In the genomic region with DNA sequence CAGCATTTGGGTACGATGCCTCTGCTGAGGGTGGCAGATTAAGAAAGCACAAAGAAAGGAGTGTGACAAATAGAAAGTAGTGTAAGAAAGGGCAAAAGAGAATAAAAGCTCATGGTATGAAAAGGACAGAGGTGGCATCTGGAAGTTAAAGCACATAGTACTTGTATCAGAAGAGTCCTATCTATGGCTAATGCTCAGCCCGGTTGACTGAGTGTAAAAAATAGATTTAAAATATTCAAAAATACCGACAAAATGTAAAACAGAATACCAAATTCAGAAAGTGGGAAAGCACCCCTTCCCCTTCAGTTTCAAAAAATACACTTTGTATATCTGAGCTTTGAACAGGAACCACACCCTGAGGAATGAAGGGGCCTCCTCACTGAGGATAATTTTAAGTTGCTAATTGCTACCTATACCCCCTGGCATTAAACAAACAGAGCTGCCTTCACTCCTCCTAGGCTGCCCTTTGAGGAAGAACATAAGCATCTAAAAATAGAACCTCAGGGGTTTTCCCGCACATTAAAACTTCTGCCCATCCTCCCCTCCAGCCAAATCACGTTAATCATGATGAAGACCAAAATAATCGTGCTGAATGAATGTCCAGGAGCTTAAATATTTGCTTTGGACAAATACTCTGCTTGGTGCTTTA, we compare ENCODE assay signal across 21 cellular contexts. TPM values are rescaled to one million over a fixed set of nuclear protein-coding genes. Genes with fewer than 3 reads are reported as not detected.
DNase-seq lines count a peak whose midpoint lies in the region; ATAC-seq and TF ChIP-seq lines count a peak whose summit lies in the region.
"Had no signal": no experiment of that assay in that cellular context is flagged by ENCODE, and none has a peak within 500 bp of the region (broad histone marks: within the 10 kb centered on the region; RNA-seq: fewer than 3 reads in every experiment).

No MANE protein-coding gene starts in this region.

- POLR2A ChIA-PET in HEK293 (lab: Yijun Ruan, JAX): no interaction called here

- H3K9ac ChIP-seq in SU-DHL-6 (ENCODE audit: low read length): peak overlapping the region; percentile 60
- H3K9ac ChIP-seq in mesenchymal stem cell (ENCODE audit: low read length): peak overlapping the region; percentile 47

- H3K79me2 ChIP-seq in SU-DHL-6 (ENCODE audit: insufficient read depth, low read length): no peaks in the 10 kb centered on the region

- H3K14ac ChIP-seq in mesenchymal stem cell (ENCODE audit: low read length in 2 of 2): no peak overlapping the region

- no peak for TF ChIP-seq POLR2A in testis (IDR thresholded peaks at IDR 0.05)

- H3K4me3 ChIP-seq in HEK293 (ENCODE audit: low read depth, low read length) (no peak overlapping the region), SU-DHL-6 (ENCODE audit: insufficient read depth, low read length, poor library complexity, severe bottlenecking) (peak overlapping the region; percentile 23), mesenchymal stem cell (ENCODE audit: insufficient read depth in 1 of 2, low read depth in 1 of 2, low read length in 2 of 2) (no peak overlapping the region), testis (no peak overlapping the region)
- H3K4me3 ChIP-seq: breast epithelium, GM23338, skin epidermis, stomach had no signal

- no peaks in the 10 kb centered on the region for H3K79me1 ChIP-seq in mesenchymal stem cell (replicated peaks; ENCODE audit: low read length, poor library complexity, severe bottlenecking)

- H3K4me1 ChIP-seq in HEK293 (ENCODE audit: control insufficient read depth, insufficient read depth, low read length) (no peaks in the 10 kb centered on the region), mesenchymal stem cell (ENCODE audit: control insufficient read depth, insufficient read depth, low read depth, low read length) (peaks cover 6% of the 10 kb centered on the region), testis (peaks cover 9% of the 10 kb centered on the region)
- H3K4me1 ChIP-seq: breast epithelium had no signal

- no peaks in the 10 kb centered on the region for H3K36me3 ChIP-seq in HEK293 (ENCODE audit: control insufficient read depth in 2 of 2, insufficient read depth in 1 of 2, low read length in 2 of 2)
- peaks cover 4% of the 10 kb centered on the region; the same call in 1 of the 2 replicates for H3K36me3 ChIP-seq in SU-DHL-6 (ENCODE audit: low read length)
- no peaks in the 10 kb centered on the region for H3K36me3 ChIP-seq in mesenchymal stem cell (ENCODE audit: control insufficient read depth in 1 of 2, insufficient read depth in 2 of 2, low read depth in 1 of 2, low read length in 2 of 2)
- no peaks in the 10 kb centered on the region for H3K36me3 ChIP-seq in testis (ENCODE audit: low read depth, missing control alignments)
- H3K36me3 ChIP-seq: breast epithelium, esophagus muscularis mucosa, stomach had no signal

- H4K91ac ChIP-seq in mesenchymal stem cell (ENCODE audit: low read length): no peak overlapping the region

- H3K27me3 ChIP-seq in SU-DHL-6 (ENCODE audit: low read length): no peaks in the 10 kb centered on the region
- no peaks in the 10 kb centered on the region for H3K27me3 ChIP-seq in mesenchymal stem cell (ENCODE audit: control insufficient read depth in 1 of 2, insufficient read depth in 1 of 2, low read length in 2 of 2)
- no peaks in the 10 kb centered on the region for H3K27me3 ChIP-seq in testis
- H3K27me3 ChIP-seq: breast epithelium, esophagus muscularis mucosa, stomach had no signal

- no peak overlapping the region for H2BK15ac ChIP-seq in mesenchymal stem cell (ENCODE audit: low read depth, poor library complexity, severe bottlenecking)

- no peak overlapping the region for H3K23ac ChIP-seq in mesenchymal stem cell (ENCODE audit: low read length in 2 of 2)

- ATAC-seq in GM18511 (IDR thresholded peaks at IDR 0.05; ENCODE audit: unreplicated experiment) (no peak), GM19324 (IDR thresholded peaks at IDR 0.05; ENCODE audit: low FRiP score, unreplicated experiment) (no peak)

- H3K9me3 ChIP-seq in HEK293 (ENCODE audit: control insufficient read depth, insufficient read depth, low read depth, low read length) (no peaks in the 10 kb centered on the region), SU-DHL-6 (ENCODE audit: insufficient read depth, low read length) (no peaks in the 10 kb centered on the region), mesenchymal stem cell (ENCODE audit: control insufficient read depth, low read length) (peaks cover 8% of the 10 kb centered on the region), testis (no peaks in the 10 kb centered on the region)
- H3K9me3 ChIP-seq: esophagus muscularis mucosa had no signal

- no peak overlapping the region for H3K4ac ChIP-seq in mesenchymal stem cell (ENCODE audit: low read depth in 1 of 2, low read length in 2 of 2)

- peaks cover 24% of the 10 kb centered on the region for H3F3A ChIP-seq in SU-DHL-6 (ENCODE audit: insufficient read depth)

- CTCF ChIA-PET in HEK293 (lab: Yijun Ruan, JAX): interaction anchor here (0.6 to 1.7 kb wide), 12 partner anchors 9 to 1139 kb away, joined by 3 to 11 read pairs (median 3); no protein-coding TSS in a partner anchor

- H4K20me1 ChIP-seq in SU-DHL-6 (ENCODE audit: low read depth, low read length): no peaks in the 10 kb centered on the region

- H2BK5ac ChIP-seq in mesenchymal stem cell (ENCODE audit: low read depth, low read length, poor library complexity, severe bottlenecking): no peak overlapping the region

- WGBS in mesenchymal stem cell: 85% methylated on average over 6 of the region's 6 CpGs
- WGBS in testis, 2 donors: 72 to 74% methylated on average over 6 of the region's 6 CpGs

- no peak overlapping the region for H2AK5ac ChIP-seq in mesenchymal stem cell (ENCODE audit: low read length, severe bottlenecking)

- H3K18ac ChIP-seq in mesenchymal stem cell (ENCODE audit: low read depth in 1 of 2, low read length in 2 of 2): no peak overlapping the region

- peak; percentile 35 for DNase-seq in COLO668 (lab: John Stamatoyannopoulos, UW; ENCODE audit: unreplicated experiment)
- DNase-seq in mesenchymal stem cell: peak; percentile 14
- no peak for DNase-seq in stimulated activated CD4-positive, alpha-beta T cell treated with anti-CD3 and anti-CD28 coated beads, Interleukin-2, amount 100 ng/mL, for 24 hours
- no peak for DNase-seq in testis
- DNase-seq: activated CD4-positive, alpha-beta T cell treated with anti-CD3 and anti-CD28 coated beads, Interleukin-2, amount 10 ng/mL, durations not matched to agents 24 days and 14 days; activated naive CD4-positive, alpha-beta T cell treated with anti-CD3 and anti-CD28 coated beads, Interleukin-2, amount 50 U/mL, for 16 hours; activated T-cell treated with anti-CD3 and anti-CD28 coated beads for 4 hours; head of caudate nucleus; kidney; NCI-H187 treated with DMSO at 0.1 percent for 48 hours; NCI-H82; SIG-M5; stomach had no signal

- H3K9me2 ChIP-seq in SU-DHL-6 (replicated peaks; ENCODE audit: insufficient read depth, low read length): no peaks in the 10 kb centered on the region

- H4K8ac ChIP-seq in mesenchymal stem cell (ENCODE audit: low read length): no peak overlapping the region

- H2BK12ac ChIP-seq in mesenchymal stem cell (ENCODE audit: low read length in 2 of 2): no peak overlapping the region

- H3K27ac ChIP-seq in HEK293 (ENCODE audit: extremely low read depth, low read depth, low read length) (no peak overlapping the region), SU-DHL-6 (ENCODE audit: low read depth, low read length) (peak overlapping the region; percentile 95), mesenchymal stem cell (ENCODE audit: low read length, poor library complexity, severe bottlenecking) (no peak overlapping the region), testis (no peak overlapping the region)
- H3K27ac ChIP-seq: breast epithelium, esophagus muscularis mucosa, stomach had no signal

- peak overlapping the region; percentile 80 for H3K4me2 ChIP-seq in SU-DHL-6 (ENCODE audit: low read depth, low read length, poor library complexity, severe bottlenecking)
- H3K4me2 ChIP-seq in mesenchymal stem cell (ENCODE audit: low read length, poor library complexity, severe bottlenecking): no peak overlapping the region

- H2AFZ ChIP-seq in SU-DHL-6 (ENCODE audit: low read depth, low read length, severe bottlenecking) (peak overlapping the region; percentile 30), mesenchymal stem cell (ENCODE audit: low read depth, low read length) (no peak overlapping the region)
- H2AFZ ChIP-seq: GM23338 had no signal

- intact Hi-C loops in testis (cut with DNase I; ENCODE audit: low total_unique reads): no loop called here

- no peak for TF ChIP-seq CTCF in HEK293 (tag by site-specific recombination; IDR thresholded peaks at IDR 0.05)
- TF ChIP-seq CTCF in SU-DHL-6 (IDR thresholded peaks at IDR 0.05; ENCODE audit: insufficient read depth, low read length, poor library complexity, severe bottlenecking): no peak
- no peak for TF ChIP-seq CTCF in testis (IDR thresholded peaks at IDR 0.05)

- no peak overlapping the region for H2BK120ac ChIP-seq in mesenchymal stem cell (ENCODE audit: low read depth, low read length)

TF ChIP-seq in HEK293, 187 proteins besides CTCF, POLR2A, EP300 and RAD21:
- TF ChIP-seq SP7 (tag by site-specific recombination; IDR thresholded peaks at IDR 0.05) (peak; percentile 77), ZNF624 (tag by site-specific recombination; IDR thresholded peaks at IDR 0.05) (no peak)

RNA-seq across cellular contexts. Expression of a gene that starts 43.3 kb away (rescaled TPM):
- polyA plus RNA-seq in mesenchymal stem cell (2013, experiment 1 of 2): not detected
- polyA plus RNA-seq in mesenchymal stem cell (2013, experiment 2 of 2): not detected
- under 1 TPM; 0.71 to 0.81 TPM for total RNA-seq in testis
- polyA plus RNA-seq in testis (ENCODE audit: insufficient read depth, low read depth, low replicate concordance): 0.47 TPM
- total RNA-seq: activated CD4-positive, alpha-beta T cell treated with anti-CD3 and anti-CD28 coated beads, Interleukin-2, amount 10 ng/mL, durations not matched to agents 24 days and 14 days; stomach had no signal

Comparison
In these comparisons a context has a peak if more than half of its experiments do, and no peak if none do; other contexts are left out.
1. DNase-seq: peak in COLO668 (single experiment) and mesenchymal stem cell (single experiment); none in stimulated activated CD4-positive, alpha-beta T cell treated with anti-CD3 and anti-CD28 coated beads, Interleukin-2, amount 100 ng/mL, for 24 hours (0 of 2) and testis (single experiment).